Comparison of ENCODE assay signal across 17 cellular contexts in genomic region chr12:119479121-119479561, GRCh38.
DNase-seq lines count a peak whose midpoint lies in the region; ATAC-seq and TF ChIP-seq lines count a peak whose summit lies in the region.
"Had no signal": no experiment of that assay in that cellular context is flagged by ENCODE, and none has a peak within 500 bp of the region (broad histone marks: within the 10 kb centered on the region; RNA-seq: fewer than 3 reads in every experiment).

No MANE protein-coding gene starts in this region.

- H3K4me3 ChIP-seq in right atrium auricular region (no peak overlapping the region), gastrocnemius medialis (no peak overlapping the region), WERI-Rb-1 (ENCODE audit: low read depth, low read length) (no peak overlapping the region)
- H3K4me3 ChIP-seq: ovary had no signal

- H3K27ac ChIP-seq in right atrium auricular region = peak overlapping the region; percentile 67 to 83
- peak overlapping the region in 1 of 4 donors; percentile 65 for H3K27ac ChIP-seq in gastrocnemius medialis
- no peak overlapping the region for H3K27ac ChIP-seq in WERI-Rb-1
- H3K27ac ChIP-seq: ovary had no signal

- H3K9me3 ChIP-seq in right atrium auricular region = peaks cover 4 to 9% of the 10 kb centered on the region in 2 donors
- H3K9me3 ChIP-seq in gastrocnemius medialis = peaks cover 0 to 5% (median 0%) of the 10 kb centered on the region in 3 donors
- H3K9me3 ChIP-seq in WERI-Rb-1 (ENCODE audit: severe bottlenecking) = no peaks in the 10 kb centered on the region
- H3K9me3 ChIP-seq: ovary, SK-N-SH had no signal

- TF ChIP-seq CTCF in right atrium auricular region (IDR thresholded peaks at IDR 0.05) (no peak), gastrocnemius medialis (IDR thresholded peaks at IDR 0.05 in 4 of 5, conservative IDR thresholded peaks at IDR 0.05 in 1 of 5) (no peak), WERI-Rb-1 (IDR thresholded peaks at IDR 0.05; ENCODE audit: low read depth, low read length) (no peak)

- peak; percentile 45 for DNase-seq in NCI-H2029 (lab: John Stamatoyannopoulos, UW)
- no peak for DNase-seq in NCI-H2029 treated with DMSO at 0.1 percent for 48 hours (lab: John Stamatoyannopoulos, UW)
- peak; percentile 12 for DNase-seq in NCI-H774 (lab: John Stamatoyannopoulos, UW)
- peak; percentile 59 for DNase-seq in right atrium auricular region (ENCODE audit: low spot score)
- DNase-seq in gastrocnemius medialis = peak in 1 of 2 donors; percentile 4
- DNase-seq in NOMO-1 treated with DMSO at 0.1 percent for 48 hours (lab: John Stamatoyannopoulos, UW; ENCODE audit: unreplicated experiment) = no peak
- DNase-seq in WERI-Rb-1 = no peak
- DNase-seq in NK-92 (lab: John Stamatoyannopoulos, UW; ENCODE audit: unreplicated experiment) = no peak
- DNase-seq: activated CD4-positive, alpha-beta T cell treated with anti-CD3 and anti-CD28 coated beads for 48 hours; activated CD8-positive, alpha-beta memory T cell treated with anti-CD3 and anti-CD28 coated beads, Interleukin-2, amount 50 U/mL, for 48 hours; activated naive CD4-positive, alpha-beta T cell treated with anti-CD3 and anti-CD28 coated beads, Interleukin-2, amount 50 U/mL, for 16 hours; DND-41; KG1; NCI-H1105; ovary; SK-N-SH; T1000 had no signal

- ATAC-seq in gastrocnemius medialis = peak; percentile 33 to 92

- in situ Hi-C loops in gastrocnemius medialis (cut with MboI; ENCODE audit: low sequenced_read_pairs in 4 of 4) = no loop called here

- TF ChIP-seq POLR2A in gastrocnemius medialis (IDR thresholded peaks at IDR 0.05) = no peak

- intact Hi-C loops in gastrocnemius medialis (cut with DNase I; ENCODE audit: low total_unique reads) = no loop called here

- H3K27me3 ChIP-seq in right atrium auricular region (no peaks in the 10 kb centered on the region), gastrocnemius medialis (no peaks in the 10 kb centered on the region), WERI-Rb-1 (ENCODE audit: insufficient read depth, low read depth, severe bottlenecking) (no peaks in the 10 kb centered on the region)
- H3K27me3 ChIP-seq: ovary had no signal

- H3K4me1 ChIP-seq in right atrium auricular region = no peaks in the 10 kb centered on the region
- H3K4me1 ChIP-seq in gastrocnemius medialis = no peaks in the 10 kb centered on the region

- H3K36me3 ChIP-seq in right atrium auricular region (no peaks in the 10 kb centered on the region), gastrocnemius medialis (no peaks in the 10 kb centered on the region), WERI-Rb-1 (no peaks in the 10 kb centered on the region)
- H3K36me3 ChIP-seq: ovary had no signal

Comparison
In these comparisons a context has a peak if more than half of its experiments do, and no peak if none do; other contexts are left out.
1. DNase-seq: peak in NCI-H2029 (single experiment), NCI-H774 (single experiment) and right atrium auricular region (single experiment); none in NCI-H2029 treated with DMSO at 0.1 percent for 48 hours (single experiment), NOMO-1 treated with DMSO at 0.1 percent for 48 hours (single experiment), WERI-Rb-1 (single experiment) and NK-92 (single experiment).